ENCODE assay signal across 9 cellular contexts in genomic region chr20:1322511-1323245, GRCh38. TPM values are rescaled to one million over a fixed set of nuclear protein-coding genes. Genes with fewer than 3 reads are reported as not detected.
A peak's percentile ranks its signal among the peaks of the same experiment; 100 is the strongest.
DNase-seq lines count a peak whose midpoint lies in the region; ATAC-seq and TF ChIP-seq lines count a peak whose summit lies in the region.
"Had no signal": no experiment of that assay in that cellular context is flagged by ENCODE, and none has a peak within 500 bp of the region (broad histone marks: within the 10 kb centered on the region; RNA-seq: fewer than 3 reads in every experiment).

No MANE protein-coding gene starts in this region.

- H3K27me3 ChIP-seq in colonic mucosa (no peaks in the 10 kb centered on the region), upper lobe of left lung (no peaks in the 10 kb centered on the region)

- peak overlapping the region; percentile 46 for H3K27ac Mint-ChIP-seq in activated naive CD4-positive, alpha-beta T cell treated with anti-CD3 and anti-CD28 coated beads, Interleukin-2, amount 50 U/mL, for 24 hours
- H3K27ac Mint-ChIP-seq in activated naive CD4-positive, alpha-beta T cell treated with anti-CD3 and anti-CD28 coated beads for 36 hours: no peak overlapping the region
- H3K27ac Mint-ChIP-seq in WTC11: no peak overlapping the region
- no peak overlapping the region for H3K27ac Mint-ChIP-seq in activated CD8-positive, alpha-beta T cell treated with anti-CD3 and anti-CD28 coated beads, Interleukin-2, amount 10 ng/mL, durations not matched to agents 7 days and 5 days

- no peaks in the 10 kb centered on the region for H3K36me3 Mint-ChIP-seq in activated naive CD4-positive, alpha-beta T cell treated with anti-CD3 and anti-CD28 coated beads, Interleukin-2, amount 50 U/mL, for 24 hours
- H3K36me3 Mint-ChIP-seq in activated naive CD4-positive, alpha-beta T cell treated with anti-CD3 and anti-CD28 coated beads for 36 hours (ENCODE audit: low read depth): no peaks in the 10 kb centered on the region
- no peaks in the 10 kb centered on the region for H3K36me3 Mint-ChIP-seq in WTC11
- H3K36me3 Mint-ChIP-seq in activated CD8-positive, alpha-beta T cell treated with anti-CD3 and anti-CD28 coated beads, Interleukin-2, amount 10 ng/mL, durations not matched to agents 7 days and 5 days (ENCODE audit: low read depth): peaks cover 3% of the 10 kb centered on the region

- intact Hi-C loops in activated naive CD4-positive, alpha-beta T cell treated with anti-CD3 and anti-CD28 coated beads for 36 hours (cut with micrococcal nuclease): no loop called here
- intact Hi-C loops in colonic mucosa (cut with DNase I): loop anchor here (5.0 kb wide), 1 partner anchor 145 kb away; the partner anchor contains the start of gene NSFL1C

- H3K9ac ChIP-seq in colonic mucosa (ENCODE audit: low read depth in 2 of 2, low read length in 2 of 2): no peak overlapping the region

- H3K36me3 ChIP-seq in colonic mucosa: no peaks in the 10 kb centered on the region
- no peaks in the 10 kb centered on the region for H3K36me3 ChIP-seq in upper lobe of left lung

- 61 to 66% methylated on average over 11 of the region's 11 CpGs for WGBS in upper lobe of left lung, 2 donors

- DNase-seq in activated naive CD4-positive, alpha-beta T cell treated with anti-CD3 and anti-CD28 coated beads for 36 hours: no peak
- DNase-seq in colonic mucosa (no peak), lung microvascular endothelial cell (ENCODE audit: low read depth in 2 of 2) (peak; percentile 99), upper lobe of left lung (peak in 1 of 2 donors; percentile 57), iPS-NIHi7 (ENCODE audit: extremely low spot score) (no peak), WTC11 (ENCODE audit: low spot score) (no peak)
- no peak for DNase-seq in activated CD8-positive, alpha-beta T cell treated with anti-CD3 and anti-CD28 coated beads, Interleukin-2, amount 10 ng/mL, durations not matched to agents 7 days and 5 days
- DNase-seq: AML-193 had no signal

- POLR2A ChIA-PET in WTC11 (lab: Charles Lee): no interaction called here
- POLR2A ChIA-PET in activated CD8-positive, alpha-beta T cell treated with anti-CD3 and anti-CD28 coated beads, Interleukin-2, amount 10 ng/mL, durations not matched to agents 7 days and 5 days (lab: Charles Lee): no interaction called here

- no peaks in the 10 kb centered on the region for H3K4me1 Mint-ChIP-seq in activated naive CD4-positive, alpha-beta T cell treated with anti-CD3 and anti-CD28 coated beads, Interleukin-2, amount 50 U/mL, for 24 hours
- peaks cover 11% of the 10 kb centered on the region for H3K4me1 Mint-ChIP-seq in activated naive CD4-positive, alpha-beta T cell treated with anti-CD3 and anti-CD28 coated beads for 36 hours (ENCODE audit: low read depth)
- H3K4me1 Mint-ChIP-seq in WTC11: peaks cover 3% of the 10 kb centered on the region; the same call in 1 of the 2 replicates
- peaks cover 22% of the 10 kb centered on the region for H3K4me1 Mint-ChIP-seq in activated CD8-positive, alpha-beta T cell treated with anti-CD3 and anti-CD28 coated beads, Interleukin-2, amount 10 ng/mL, durations not matched to agents 7 days and 5 days (ENCODE audit: low read depth)

- peak; percentile 68 to 88 (median 77) for TF ChIP-seq EP300 in upper lobe of left lung (IDR thresholded peaks at IDR 0.05)

- H3K27me3 Mint-ChIP-seq in activated naive CD4-positive, alpha-beta T cell treated with anti-CD3 and anti-CD28 coated beads, Interleukin-2, amount 50 U/mL, for 24 hours: no peaks in the 10 kb centered on the region
- no peaks in the 10 kb centered on the region for H3K27me3 Mint-ChIP-seq in activated naive CD4-positive, alpha-beta T cell treated with anti-CD3 and anti-CD28 coated beads for 36 hours (ENCODE audit: low read depth)
- peaks cover 21% of the 10 kb centered on the region for H3K27me3 Mint-ChIP-seq in WTC11 (ENCODE audit: low read depth)
- H3K27me3 Mint-ChIP-seq in activated CD8-positive, alpha-beta T cell treated with anti-CD3 and anti-CD28 coated beads, Interleukin-2, amount 10 ng/mL, durations not matched to agents 7 days and 5 days (ENCODE audit: low read depth): no peaks in the 10 kb centered on the region

- H3K4me1 ChIP-seq in colonic mucosa (no peaks in the 10 kb centered on the region), upper lobe of left lung (peaks cover 35 to 54% (median 40%) of the 10 kb centered on the region in 4 donors)

- peak overlapping the region; percentile 8 for H3K4me3 Mint-ChIP-seq in activated naive CD4-positive, alpha-beta T cell treated with anti-CD3 and anti-CD28 coated beads, Interleukin-2, amount 50 U/mL, for 24 hours
- no peak overlapping the region for H3K4me3 Mint-ChIP-seq in activated naive CD4-positive, alpha-beta T cell treated with anti-CD3 and anti-CD28 coated beads for 36 hours
- no peak overlapping the region for H3K4me3 Mint-ChIP-seq in WTC11
- no peak overlapping the region for H3K4me3 Mint-ChIP-seq in activated CD8-positive, alpha-beta T cell treated with anti-CD3 and anti-CD28 coated beads, Interleukin-2, amount 10 ng/mL, durations not matched to agents 7 days and 5 days

- CTCF ChIA-PET in activated naive CD4-positive, alpha-beta T cell treated with anti-CD3 and anti-CD28 coated beads for 36 hours (lab: Charles Lee): interaction anchor here (0.7 to 1.6 kb wide), 3 partner anchors 10 to 114 kb away, joined by 3 to 7 read pairs (median 7); no protein-coding TSS in a partner anchor
- CTCF ChIA-PET in WTC11 (lab: Charles Lee): interaction anchor here (0.9 to 2.7 kb wide), 6 partner anchors 10 to 454 kb away, joined by 3 to 33 read pairs (median 4); partner anchors contain the start of gene NSFL1C
- CTCF ChIA-PET in activated CD8-positive, alpha-beta T cell treated with anti-CD3 and anti-CD28 coated beads, Interleukin-2, amount 10 ng/mL, durations not matched to agents 7 days and 5 days (lab: Charles Lee): interaction anchor here (0.8 to 1.6 kb wide), 4 partner anchors 10 to 143 kb away, joined by 3 to 7 read pairs (median 4); no protein-coding TSS in a partner anchor

- peak in 2 of 4 donors; percentile 20 to 34 for TF ChIP-seq POLR2A in upper lobe of left lung (IDR thresholded peaks at IDR 0.05)

- H3K9me3 ChIP-seq in colonic mucosa: no peaks in the 10 kb centered on the region
- H3K9me3 ChIP-seq in upper lobe of left lung: no peaks in the 10 kb centered on the region

- ATAC-seq in upper lobe of left lung (ENCODE audit: low FRiP score in 2 of 2): no peak
- no peak for ATAC-seq in WTC11
- ATAC-seq in activated CD8-positive, alpha-beta T cell treated with anti-CD3 and anti-CD28 coated beads, Interleukin-2, amount 10 ng/mL, durations not matched to agents 7 days and 5 days: no peak

- H3K27ac ChIP-seq in colonic mucosa (peak overlapping the region; percentile 62), upper lobe of left lung (peak overlapping the region; percentile 93 to 99 (median 97))

- H3K4me3 ChIP-seq in colonic mucosa (no peak overlapping the region), upper lobe of left lung (no peak overlapping the region)

- no peak for TF ChIP-seq CTCF in colonic mucosa (IDR thresholded peaks at IDR 0.05)
- TF ChIP-seq CTCF in upper lobe of left lung (IDR thresholded peaks at IDR 0.05): no peak
- no peak for TF ChIP-seq CTCF in WTC11 (IDR thresholded peaks at IDR 0.05)

- no peaks in the 10 kb centered on the region for H3K9me3 Mint-ChIP-seq in activated naive CD4-positive, alpha-beta T cell treated with anti-CD3 and anti-CD28 coated beads, Interleukin-2, amount 50 U/mL, for 24 hours
- no peaks in the 10 kb centered on the region for H3K9me3 Mint-ChIP-seq in activated naive CD4-positive, alpha-beta T cell treated with anti-CD3 and anti-CD28 coated beads for 36 hours
- no peaks in the 10 kb centered on the region for H3K9me3 Mint-ChIP-seq in WTC11
- no peaks in the 10 kb centered on the region for H3K9me3 Mint-ChIP-seq in activated CD8-positive, alpha-beta T cell treated with anti-CD3 and anti-CD28 coated beads, Interleukin-2, amount 10 ng/mL, durations not matched to agents 7 days and 5 days (ENCODE audit: insufficient read depth)

TF ChIP-seq in WTC11, 78 proteins besides CTCF, POLR2A, EP300 and RAD21:
- TF ChIP-seq E2F1 (CRISPR knock-in tag; IDR thresholded peaks at IDR 0.05) (no peak), NR1H2 (CRISPR knock-in tag; IDR thresholded peaks at IDR 0.05) (no peak), SOX15 (CRISPR knock-in tag; IDR thresholded peaks at IDR 0.05) (no peak), PRRX2 (CRISPR knock-in tag; IDR thresholded peaks at IDR 0.05) (no peak)

RNA-seq across cellular contexts. Expression of gene SDCBP2, which starts 6.3 kb away (rescaled TPM):
- total RNA-seq in activated naive CD4-positive, alpha-beta T cell treated with anti-CD3 and anti-CD28 coated beads for 36 hours: 1 to 10 TPM; 5.5 to 5.8 TPM
- total RNA-seq in colonic mucosa (100 to 1,000 TPM; 202 to 345 TPM), lung microvascular endothelial cell (2.0 and 4.4 TPM in 2 replicates), upper lobe of left lung (10 to 100 TPM in 5 of 6 donors, 1 to 10 TPM in 1; 6.3 to 34.0 (median 15.9) TPM), WTC11 (2021) (2.5 to 3.3 TPM (median 2.6 TPM) in 3 replicates)
- total RNA-seq in activated CD8-positive, alpha-beta T cell treated with anti-CD3 and anti-CD28 coated beads, Interleukin-2, amount 10 ng/mL, durations not matched to agents 7 days and 5 days: 1 to 10 TPM; 1.9 to 2.0 TPM

RNA-seq across cellular contexts. Expression of gene SNPH, which starts 56.6 kb away (rescaled TPM):
- total RNA-seq in activated naive CD4-positive, alpha-beta T cell treated with anti-CD3 and anti-CD28 coated beads for 36 hours: 1 to 10 TPM; 6.7 to 7.3 TPM
- total RNA-seq in colonic mucosa (1 to 10 TPM; 1.9 to 2.4 TPM), lung microvascular endothelial cell (1.8 and 2.6 TPM in 2 replicates), upper lobe of left lung (10 to 100 TPM in 1 of 6 donors, 1 to 10 TPM in 5; 1.0 to 17.3 (median 2.4) TPM), WTC11 (2021) (3.5 to 4.4 TPM (median 3.6 TPM) in 3 replicates)
- 1 to 10 TPM; 6.5 to 7.6 TPM for total RNA-seq in activated CD8-positive, alpha-beta T cell treated with anti-CD3 and anti-CD28 coated beads, Interleukin-2, amount 10 ng/mL, durations not matched to agents 7 days and 5 days

Comparison
In these comparisons a context has a peak if more than half of its experiments do, and no peak if none do; other contexts are left out.
1. DNase-seq: peak in lung microvascular endothelial cell (2 of 2); none in activated naive CD4-positive, alpha-beta T cell treated with anti-CD3 and anti-CD28 coated beads for 36 hours (single experiment), colonic mucosa (single experiment), iPS-NIHi7 (single experiment), WTC11 (single experiment) and activated CD8-positive, alpha-beta T cell treated with anti-CD3 and anti-CD28 coated beads, Interleukin-2, amount 10 ng/mL, durations not matched to agents 7 days and 5 days (single experiment).
2. RNA of gene SDCBP2, which starts 6.3 kb away (total RNA-seq): 202 to 345 TPM in colonic mucosa; 6.3 to 34.0 TPM in upper lobe of left lung, 5.5 to 5.8 TPM in activated naive CD4-positive, alpha-beta T cell treated with anti-CD3 and anti-CD28 coated beads for 36 hours, 2.5 to 3.3 TPM in WTC11, 2.0 to 4.4 TPM in lung microvascular endothelial cell and 1.9 to 2.0 TPM in activated CD8-positive, alpha-beta T cell treated with anti-CD3 and anti-CD28 coated beads, Interleukin-2, amount 10 ng/mL, durations not matched to agents 7 days and 5 days; every median in the first group is over 4 times any median in the second.